ENCODE assay signal across 1 cellular context in genomic region chr11:1304376-1304775, GRCh38.
TF ChIP-seq lines count a peak whose summit lies in the region.

No MANE protein-coding gene starts in this region.

TF ChIP-seq in HepG2, 621 proteins besides CTCF, POLR2A, EP300 and RAD21 (continued from another document):
- TF ChIP-seq ARID3A (IDR thresholded peaks at IDR 0.05; ENCODE audit: low read depth, low read length): 0 out of 2 replicates have a peak, but pooled peaks have one; percentile 32
- TF ChIP-seq CC2D1A (CRISPR knock-in tag; IDR thresholded peaks at IDR 0.05): no peak
- 0 out of 2 replicates have a peak, but pooled peaks have one; percentile 42 for TF ChIP-seq DR1 (CRISPR knock-in tag; IDR thresholded peaks at IDR 0.05)
- TF ChIP-seq IRF2 (CRISPR knock-in tag; IDR thresholded peaks at IDR 0.05): peak; percentile 4; the same call in 1 of the 2 replicates
- peak; percentile 13; the same call in 1 of the 2 replicates for TF ChIP-seq YEATS2 (CRISPR knock-in tag; IDR thresholded peaks at IDR 0.05; ENCODE audit: borderline replicate concordance)
- TF ChIP-seq KLF16 (CRISPR knock-in tag; IDR thresholded peaks at IDR 0.05): peak in 1 of 2 experiments; percentile 47; a peak in 1 of 4 replicates
- TF ChIP-seq NCOR1 (IDR thresholded peaks at IDR 0.05; ENCODE audit: borderline replicate concordance, low read length): 0 out of 2 replicates have a peak, but pooled peaks have one; percentile 23
- TF ChIP-seq DMTF1 (CRISPR knock-in tag; IDR thresholded peaks at IDR 0.05): no peak
- TF ChIP-seq ZNF816 (CRISPR knock-in tag; IDR thresholded peaks at IDR 0.05; ENCODE audit: borderline replicate concordance): no peak
- no peak for TF ChIP-seq E2F2 (CRISPR knock-in tag; IDR thresholded peaks at IDR 0.05; ENCODE audit: borderline replicate concordance)
